ENCODE assay signal across 8 cellular contexts in the genomic region with DNA sequence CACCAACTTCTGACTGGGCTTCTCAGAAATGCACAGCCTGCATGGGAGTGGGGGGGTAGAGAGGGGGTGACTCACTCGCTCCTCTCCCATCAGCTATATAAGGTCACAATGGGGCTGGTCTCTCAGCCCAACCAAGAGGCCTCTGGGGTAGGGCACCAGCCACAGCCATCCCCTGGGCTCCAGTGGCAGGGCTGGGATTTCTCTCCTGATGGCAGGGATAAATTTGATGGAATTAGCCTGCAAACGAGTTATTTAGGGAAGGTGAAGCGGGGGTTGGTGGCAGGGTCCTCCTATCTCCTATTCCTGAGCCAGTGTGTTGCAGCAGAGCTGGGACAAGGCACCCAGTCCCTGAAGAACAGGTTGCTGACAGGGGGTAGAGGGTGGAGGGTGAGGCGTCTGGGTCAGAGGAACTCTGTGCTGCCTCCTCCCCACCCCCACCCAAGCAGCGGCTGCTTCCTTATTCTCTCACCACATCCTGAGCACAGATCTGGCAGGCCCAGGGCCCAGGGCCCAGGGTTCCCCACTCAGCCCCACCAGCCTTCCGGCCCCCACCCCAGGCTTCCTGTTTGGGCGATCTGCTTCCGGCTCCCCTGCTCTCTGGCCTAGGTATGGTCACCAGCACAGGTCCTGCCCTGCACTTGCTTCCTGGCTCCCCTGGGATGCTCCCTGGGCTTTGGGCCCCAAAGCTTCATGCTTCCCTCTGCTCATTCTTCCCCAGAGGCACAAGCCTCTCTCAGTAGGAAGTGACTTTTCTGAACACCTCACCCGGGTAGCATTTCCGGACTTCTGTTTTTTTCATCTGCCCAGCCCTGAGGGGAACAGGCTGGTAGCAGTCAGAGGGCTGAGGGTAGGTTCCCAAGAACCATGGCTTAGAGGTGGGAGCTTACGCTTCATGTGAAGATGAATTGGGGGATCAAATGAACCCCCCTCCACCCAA. TPM values are rescaled to one million over a fixed set of nuclear protein-coding genes. Genes with fewer than 3 reads are reported as not detected.
A peak's percentile ranks its signal among the peaks of the same experiment; 100 is the strongest.
DNase-seq lines count a peak whose midpoint lies in the region; ATAC-seq and TF ChIP-seq lines count a peak whose summit lies in the region.

No MANE protein-coding gene starts in this region.

- H3K27me3 ChIP-seq in mucosa of rectum (ENCODE audit: control insufficient read depth in 2 of 2, insufficient read depth in 2 of 2, low read length in 2 of 2) = peaks cover 0 to 3% of the 10 kb centered on the region in 2 donors

- ATAC-seq in activated CD8-positive, alpha-beta memory T cell treated with anti-CD3 and anti-CD28 coated beads, Interleukin-2, amount 10 ng/mL, durations not matched to agents 7 days and 5 days = peak; percentile 59

- H3K4me1 ChIP-seq in HEK293 (ENCODE audit: control insufficient read depth, insufficient read depth, low read length) (peaks cover 23% of the 10 kb centered on the region), mucosa of rectum (ENCODE audit: control insufficient read depth in 2 of 2, insufficient read depth in 2 of 2, low read length in 2 of 2) (peaks cover 33 to 34% of the 10 kb centered on the region in 2 donors)

- H3K9me3 ChIP-seq in HEK293 (ENCODE audit: control insufficient read depth, insufficient read depth, low read depth, low read length) (no peaks in the 10 kb centered on the region), mucosa of rectum (ENCODE audit: control insufficient read depth in 2 of 2, low read length in 2 of 2) (no peaks in the 10 kb centered on the region)

- H3K36me3 ChIP-seq in HEK293 (ENCODE audit: control insufficient read depth in 2 of 2, insufficient read depth in 1 of 2, low read length in 2 of 2) (peaks cover 11 to 19% of the 10 kb centered on the region in 2 experiments; a peak in 2 of 3 replicates), mucosa of rectum (ENCODE audit: control insufficient read depth in 2 of 2, insufficient read depth in 2 of 2, low read length in 2 of 2) (peaks cover 0 to 7% of the 10 kb centered on the region in 2 donors)

- TF ChIP-seq CTCF in HEK293 (tag by site-specific recombination; IDR thresholded peaks at IDR 0.05) (no peak), endothelial cell (IDR thresholded peaks at IDR 0.05; ENCODE audit: unreplicated experiment) (no peak)

- peak overlapping the region; percentile 90 for H3K4me3 Mint-ChIP-seq in activated CD8-positive, alpha-beta memory T cell treated with anti-CD3 and anti-CD28 coated beads, Interleukin-2, amount 10 ng/mL, durations not matched to agents 7 days and 5 days
- H3K4me3 Mint-ChIP-seq in endothelial cell (ENCODE audit: unreplicated experiment) = peak overlapping the region; percentile 100

- H3K4me3 ChIP-seq in HEK293 (ENCODE audit: low read depth, low read length) = peak overlapping the region; percentile 16
- peak overlapping the region; percentile 65 to 84 for H3K4me3 ChIP-seq in mucosa of rectum (ENCODE audit: low read length in 2 of 2)

- DNase-seq in GM04503 (ENCODE audit: low read depth) (peak; percentile 76), NOMO-1 (lab: John Stamatoyannopoulos, UW; ENCODE audit: unreplicated experiment in 2 of 2) (peak; percentile 94 to 97), endothelial cell (ENCODE audit: low spot score) (peak; percentile 90), NCI-H1092 treated with DMSO at 0.1 percent for 48 hours (lab: John Stamatoyannopoulos, UW) (no peak)
- peak; percentile 97 for DNase-seq in activated CD8-positive, alpha-beta memory T cell treated with anti-CD3 and anti-CD28 coated beads, Interleukin-2, amount 10 ng/mL, durations not matched to agents 7 days and 5 days
- peak; percentile 74 for DNase-seq in stimulated activated CD8-positive, alpha-beta memory T cell treated with anti-CD3 and anti-CD28 coated beads, Interleukin-4, amount 100 ng/mL, for 1 hour (ENCODE audit: low read depth in 2 of 2, low spot score in 1 of 2)

- H3K4me1 Mint-ChIP-seq in activated CD8-positive, alpha-beta memory T cell treated with anti-CD3 and anti-CD28 coated beads, Interleukin-2, amount 10 ng/mL, durations not matched to agents 7 days and 5 days = peaks cover 22% of the 10 kb centered on the region
- peaks cover 55% of the 10 kb centered on the region for H3K4me1 Mint-ChIP-seq in endothelial cell (ENCODE audit: unreplicated experiment)

- H3K36me3 Mint-ChIP-seq in activated CD8-positive, alpha-beta memory T cell treated with anti-CD3 and anti-CD28 coated beads, Interleukin-2, amount 10 ng/mL, durations not matched to agents 7 days and 5 days = peaks cover 73% of the 10 kb centered on the region
- H3K36me3 Mint-ChIP-seq in endothelial cell (ENCODE audit: low read depth, unreplicated experiment) = peaks cover 40% of the 10 kb centered on the region

- H3K27ac ChIP-seq in HEK293 (ENCODE audit: extremely low read depth, low read depth, low read length) = peak overlapping the region; percentile 70
- peak overlapping the region; percentile 80 to 97 for H3K27ac ChIP-seq in mucosa of rectum (ENCODE audit: low read depth in 2 of 2, low read length in 2 of 2)

- no peaks in the 10 kb centered on the region for H3K9me3 Mint-ChIP-seq in activated CD8-positive, alpha-beta memory T cell treated with anti-CD3 and anti-CD28 coated beads, Interleukin-2, amount 10 ng/mL, durations not matched to agents 7 days and 5 days (ENCODE audit: low read depth)
- H3K9me3 Mint-ChIP-seq in endothelial cell (ENCODE audit: unreplicated experiment) = no peaks in the 10 kb centered on the region

- POLR2A ChIA-PET in HEK293 (lab: Yijun Ruan, JAX) = interaction anchor here (0.5 to 7.6 kb wide), 14 partner anchors 8 to 941 kb away, joined by 3 to 120 read pairs (median 6); partner anchors contain the start of genes DHX16, IER3, MDC1 and NRM

- H3K27ac Mint-ChIP-seq in activated CD8-positive, alpha-beta memory T cell treated with anti-CD3 and anti-CD28 coated beads, Interleukin-2, amount 10 ng/mL, durations not matched to agents 7 days and 5 days = peak overlapping the region; percentile 90
- H3K27ac Mint-ChIP-seq in endothelial cell (ENCODE audit: unreplicated experiment) = peak overlapping the region; percentile 99

- H3K27me3 Mint-ChIP-seq in activated CD8-positive, alpha-beta memory T cell treated with anti-CD3 and anti-CD28 coated beads, Interleukin-2, amount 10 ng/mL, durations not matched to agents 7 days and 5 days = no peaks in the 10 kb centered on the region
- H3K27me3 Mint-ChIP-seq in endothelial cell (ENCODE audit: unreplicated experiment) = peaks cover 27% of the 10 kb centered on the region

- CTCF ChIA-PET in HEK293 (lab: Yijun Ruan, JAX) = interaction anchor here (0.6 to 19.6 kb wide), 10 partner anchors 9 to 1280 kb away, joined by 3 to 692 read pairs (median 4); partner anchors contain the start of genes DHX16, MDC1 and TUBB
- CTCF ChIA-PET in activated CD8-positive, alpha-beta memory T cell treated with anti-CD3 and anti-CD28 coated beads, Interleukin-2, amount 10 ng/mL, durations not matched to agents 7 days and 5 days (lab: Charles Lee) = interaction anchor here (0.9 to 23.7 kb wide), 5 partner anchors 10 to 56 kb away, joined by 3 to 936 read pairs (median 3); partner anchors contain the start of genes DHX16, FLOT1, MDC1 and TUBB

- H3K9ac ChIP-seq in mucosa of rectum (ENCODE audit: low read depth in 1 of 2, low read length in 2 of 2) = peak overlapping the region; percentile 55 to 73

TF ChIP-seq in HEK293, 187 proteins besides CTCF, POLR2A, EP300 and RAD21 (continues in another document):
- TF ChIP-seq ZNF239 (tag by site-specific recombination; IDR thresholded peaks at IDR 0.05) (no peak), ZNF341 (tag by site-specific recombination; IDR thresholded peaks at IDR 0.05; ENCODE audit: low read depth) (no peak), ZEB2 (tag by site-specific recombination; IDR thresholded peaks at IDR 0.05) (0 out of 2 replicates have a peak, but pooled peaks have one; percentile 27), ZBTB8A (tag by site-specific recombination; IDR thresholded peaks at IDR 0.05) (peak; percentile 81), ZBTB44 (tag by site-specific recombination; IDR thresholded peaks at IDR 0.05) (peak; percentile 53; the same call in 1 of the 2 replicates)

RNA-seq across cellular contexts. Expression of gene PPP1R18, which starts 4.0 kb away (rescaled TPM):
- total RNA-seq in activated CD8-positive, alpha-beta memory T cell treated with anti-CD3 and anti-CD28 coated beads, Interleukin-2, amount 10 ng/mL, durations not matched to agents 7 days and 5 days = 100 to 1,000 TPM; 257 to 293 TPM
- total RNA-seq in endothelial cell (ENCODE audit: unreplicated experiment) = 285 TPM

RNA-seq across cellular contexts. Expression of gene NRM, which starts 8.3 kb away (rescaled TPM):
- total RNA-seq in activated CD8-positive, alpha-beta memory T cell treated with anti-CD3 and anti-CD28 coated beads, Interleukin-2, amount 10 ng/mL, durations not matched to agents 7 days and 5 days = 10 to 100 TPM; 30.2 to 36.4 TPM
- total RNA-seq in endothelial cell (ENCODE audit: unreplicated experiment) = 26.0 TPM

RNA-seq across cellular contexts. Expression of gene DHX16, which starts 9.6 kb away (rescaled TPM):
- total RNA-seq in activated CD8-positive, alpha-beta memory T cell treated with anti-CD3 and anti-CD28 coated beads, Interleukin-2, amount 10 ng/mL, durations not matched to agents 7 days and 5 days = 10 to 100 TPM; 39.5 to 49.6 TPM
- total RNA-seq in endothelial cell (ENCODE audit: unreplicated experiment) = 38.5 TPM

RNA-seq across cellular contexts. Expression of gene MDC1, which starts 34.6 kb away (rescaled TPM):
- 10 to 100 TPM; 67.4 to 83.9 TPM for total RNA-seq in activated CD8-positive, alpha-beta memory T cell treated with anti-CD3 and anti-CD28 coated beads, Interleukin-2, amount 10 ng/mL, durations not matched to agents 7 days and 5 days
- 51.7 TPM for total RNA-seq in endothelial cell (ENCODE audit: unreplicated experiment)

RNA-seq across cellular contexts. Expression of gene C6orf136, which starts 35.5 kb away (rescaled TPM):
- 10 to 100 TPM; 32.5 to 33.9 TPM for total RNA-seq in activated CD8-positive, alpha-beta memory T cell treated with anti-CD3 and anti-CD28 coated beads, Interleukin-2, amount 10 ng/mL, durations not matched to agents 7 days and 5 days
- total RNA-seq in endothelial cell (ENCODE audit: unreplicated experiment) = 15.1 TPM
